In the genomic region with DNA sequence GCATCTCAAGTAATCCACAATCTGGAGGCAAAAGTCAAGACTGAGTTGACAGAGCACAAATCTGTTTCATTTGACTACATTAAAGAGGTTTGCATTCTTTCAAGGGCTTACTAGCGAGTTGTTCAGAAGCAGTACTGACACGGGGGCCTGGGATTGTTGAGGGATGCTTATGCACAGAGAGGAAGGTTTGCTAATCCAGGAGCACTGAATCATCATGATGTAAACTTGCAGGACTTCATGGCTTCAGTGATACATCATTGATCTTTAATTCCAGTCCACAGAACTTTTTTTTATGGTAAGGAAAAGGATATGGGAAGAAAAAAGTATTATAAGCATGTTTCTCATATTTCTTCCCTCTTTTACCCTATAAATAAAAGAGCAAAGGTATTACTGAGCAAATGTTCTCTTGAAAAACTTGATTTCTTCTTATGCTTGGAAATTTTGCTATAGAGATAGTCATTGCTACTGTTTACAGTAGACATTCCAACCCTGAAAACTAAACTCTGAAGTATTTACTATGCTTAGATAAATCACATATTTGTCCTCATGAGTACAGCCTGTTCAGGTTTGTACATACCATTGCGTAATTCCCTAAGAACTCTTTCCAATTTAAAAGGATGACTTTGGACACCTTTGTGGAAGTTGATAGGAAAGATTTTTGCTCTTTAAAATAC, we compare ENCODE assay signal across 13 cellular contexts.
DNase-seq lines count a peak whose midpoint lies in the region; ATAC-seq, FAIRE-seq and TF ChIP-seq lines count a peak whose summit lies in the region.
"Had no signal": no experiment of that assay in that cellular context is flagged by ENCODE, and none has a peak within 500 bp of the region (broad histone marks: within the 10 kb centered on the region; RNA-seq: fewer than 3 reads in every experiment).

No MANE protein-coding gene starts in this region.

- H3K4me1 Mint-ChIP-seq in CD8-positive, alpha-beta T cell (ENCODE audit: low read depth): no peaks in the 10 kb centered on the region
- H3K4me1 Mint-ChIP-seq: memory B cell had no signal

- no peak for TF ChIP-seq CTCF in AG09309 (IDR thresholded peaks at IDR 0.05; ENCODE audit: control insufficient read depth, insufficient read depth, low read depth, low read length, missing control alignments)
- no peak for TF ChIP-seq CTCF in H1 (IDR thresholded peaks at IDR 0.05; ENCODE audit: control extremely low read depth in 1 of 3, insufficient read depth in 1 of 3, low read depth in 1 of 3, low read length in 3 of 3)
- no peak for TF ChIP-seq CTCF in omental fat pad (IDR thresholded peaks at IDR 0.05)
- no peak for TF ChIP-seq CTCF in CD8-positive, alpha-beta T cell (IDR thresholded peaks at IDR 0.05)

- no peak overlapping the region for H2BK5ac ChIP-seq in H1 (ENCODE audit: low read depth, low read length)

- no peak for FAIRE-seq in H1 (lab: Jason Lieb, UNC)

- no peak for TF ChIP-seq EP300 in H1 (IDR thresholded peaks at IDR 0.05; ENCODE audit: borderline replicate concordance in 1 of 2, low read depth in 2 of 2, low read length in 2 of 2)

- no peaks in the 10 kb centered on the region for H3K4me1 ChIP-seq in H1 (replicated peaks in 1 of 4; ENCODE audit: control insufficient read depth in 3 of 4, insufficient read depth in 4 of 4, low read length in 3 of 4)
- H3K4me1 ChIP-seq in CD8-positive, alpha-beta T cell (ENCODE audit: insufficient read depth, low read length): no peaks in the 10 kb centered on the region

- H3K4me3 Mint-ChIP-seq in CD8-positive, alpha-beta T cell: no peak overlapping the region
- H3K4me3 Mint-ChIP-seq: dendritic cell treated with granulocyte-macrophage colony-stimulating factor and Interleukin-4, amounts not matched to agents 40 ng/mL and 50 ng/mL, for 4 days; memory B cell had no signal

- H4K8ac ChIP-seq in H1 (ENCODE audit: extremely low read depth, insufficient read depth, low read length): no peak overlapping the region

- H3K36me3 ChIP-seq in H1 (ENCODE audit: control insufficient read depth in 2 of 4, insufficient read depth in 4 of 4, low read length in 3 of 4): no peaks in the 10 kb centered on the region; a peak in 1 of 8 replicates
- H3K36me3 ChIP-seq in CD8-positive, alpha-beta T cell (ENCODE audit: insufficient read depth, low read length): no peaks in the 10 kb centered on the region
- H3K36me3 ChIP-seq: vagina had no signal

- intact Hi-C loops in CD8-positive, alpha-beta T cell (cut with DNase I, micrococcal nuclease): no loop called here

- CTCF ChIA-PET in H1 (lab: Charles Lee; ENCODE audit: partially characterized antibody): no interaction called here
- CTCF ChIA-PET in CD8-positive, alpha-beta T cell (lab: Charles Lee): no interaction called here

- POLR2A ChIA-PET in H1 (lab: Charles Lee; ENCODE audit: partially characterized antibody): no interaction called here
- POLR2A ChIA-PET in CD8-positive, alpha-beta T cell (lab: Charles Lee): interaction anchor here (0.7 kb wide), 1 partner anchor 999 kb away, joined by 3 read pairs; no protein-coding TSS in a partner anchor

- no peak overlapping the region for H3K27ac Mint-ChIP-seq in CD8-positive, alpha-beta T cell
- H3K27ac Mint-ChIP-seq: dendritic cell treated with granulocyte-macrophage colony-stimulating factor and Interleukin-4, amounts not matched to agents 40 ng/mL and 50 ng/mL, for 4 days; memory B cell had no signal

- no peak overlapping the region for H2BK20ac ChIP-seq in H1 (ENCODE audit: low read length)

- TF ChIP-seq RAD21 in H1 (IDR thresholded peaks at IDR 0.05 in 1 of 2, conservative IDR thresholded peaks at IDR 0.05 in 1 of 2; ENCODE audit: low read depth in 2 of 2, low read length in 2 of 2): no peak

- no peak overlapping the region for H3K14ac ChIP-seq in H1 (ENCODE audit: insufficient read length)

- no peak overlapping the region for H3K23ac ChIP-seq in H1 (ENCODE audit: insufficient read length)

- H2BK120ac ChIP-seq in H1 (replicated peaks; ENCODE audit: low read depth, low read length): no peak overlapping the region

- H3K4ac ChIP-seq in H1 (replicated peaks; ENCODE audit: insufficient read length, low read depth, low read length): no peak overlapping the region

- no peak overlapping the region for H3K27ac ChIP-seq in H1 (ENCODE audit: low read depth, low read length)
- H3K27ac ChIP-seq in CD8-positive, alpha-beta T cell (ENCODE audit: low read depth, low read length): no peak overlapping the region
- H3K27ac ChIP-seq: vagina had no signal

- no peak overlapping the region for H3K56ac ChIP-seq in H1 (replicated peaks; ENCODE audit: insufficient read length, low read depth, low read length)

- H4K91ac ChIP-seq in H1 (replicated peaks; ENCODE audit: insufficient read length, low read length): no peak overlapping the region

- H2AK5ac ChIP-seq in H1 (ENCODE audit: low read depth, low read length): no peak overlapping the region

- no peaks in the 10 kb centered on the region for H3K79me2 ChIP-seq in H1 (ENCODE audit: control insufficient read depth in 1 of 2, insufficient read depth in 2 of 2, low read length in 2 of 2)

- no peak overlapping the region for H3K4me3 ChIP-seq in AG09309 (ENCODE audit: control insufficient read depth, low read depth, low read length)
- no peak overlapping the region for H3K4me3 ChIP-seq in H1 (ENCODE audit: extremely low read depth in 1 of 4, insufficient read depth in 2 of 4, low read depth in 3 of 4, low read length in 4 of 4)
- no peak overlapping the region for H3K4me3 ChIP-seq in CD8-positive, alpha-beta T cell (ENCODE audit: low read depth, low read length)
- H3K4me3 ChIP-seq: vagina had no signal

- TF ChIP-seq POLR2A in H1 (IDR thresholded peaks at IDR 0.05; ENCODE audit: control extremely low read depth in 1 of 2, low read depth in 2 of 2, low read length in 2 of 2): no peak

- H3K36me3 Mint-ChIP-seq in CD8-positive, alpha-beta T cell: no peaks in the 10 kb centered on the region

- H3K27me3 Mint-ChIP-seq in CD8-positive, alpha-beta T cell (ENCODE audit: low read depth): peaks cover 2% of the 10 kb centered on the region
- H3K27me3 Mint-ChIP-seq: dendritic cell treated with granulocyte-macrophage colony-stimulating factor and Interleukin-4, amounts not matched to agents 40 ng/mL and 50 ng/mL, for 4 days had no signal

- no peaks in the 10 kb centered on the region for H3K79me1 ChIP-seq in H1 (ENCODE audit: low read depth, low read length)

- H3K27me3 ChIP-seq in H1 (replicated peaks in 1 of 4; ENCODE audit: control insufficient read depth in 3 of 4, extremely low read depth in 1 of 4, insufficient read depth in 3 of 4, low read length in 3 of 4): no peaks in the 10 kb centered on the region
- H3K27me3 ChIP-seq in CD8-positive, alpha-beta T cell (ENCODE audit: insufficient read depth, low read length): peaks cover 4% of the 10 kb centered on the region
- H3K27me3 ChIP-seq: vagina had no signal

- no peak overlapping the region for H2AFZ ChIP-seq in H1 (ENCODE audit: low read length)

- H2BK15ac ChIP-seq in H1 (ENCODE audit: low read length): no peak overlapping the region

- H3K18ac ChIP-seq in H1 (ENCODE audit: extremely low read depth, low read length): no peak overlapping the region

- peak; percentile 93 for ATAC-seq in omental fat pad (ENCODE audit: low FRiP score)
- no peak for ATAC-seq in CD8-positive, alpha-beta T cell

- H3K9me3 Mint-ChIP-seq in CD8-positive, alpha-beta T cell: peaks cover 11% of the 10 kb centered on the region

- H4K20me1 ChIP-seq in H1 (replicated peaks in 1 of 2; ENCODE audit: control insufficient read depth in 1 of 2, insufficient read depth in 2 of 2, low read length in 2 of 2): no peaks in the 10 kb centered on the region

- H4K5ac ChIP-seq in H1 (ENCODE audit: insufficient read length, low read depth, low read length): no peak overlapping the region

- H2BK12ac ChIP-seq in H1 (ENCODE audit: low read depth, low read length): no peak overlapping the region

- no peak overlapping the region for H3K9ac ChIP-seq in H1 (replicated peaks in 1 of 4; ENCODE audit: extremely low read depth in 1 of 4, low read depth in 3 of 4, low read length in 3 of 4)

- peaks cover 5 to 19% of the 10 kb centered on the region in 2 experiments; a peak in 2 of 4 replicates for H3K9me3 ChIP-seq in H1 (ENCODE audit: insufficient read depth in 2 of 2, low read depth in 1 of 2, low read length in 1 of 2)
- H3K9me3 ChIP-seq in CD8-positive, alpha-beta T cell (ENCODE audit: low read length): no peaks in the 10 kb centered on the region
- H3K9me3 ChIP-seq: vagina had no signal

- no peak overlapping the region for H3K4me2 ChIP-seq in H1 (ENCODE audit: insufficient read depth in 1 of 2, low read depth in 2 of 2, low read length in 2 of 2)

- H3K23me2 ChIP-seq in H1 (ENCODE audit: low read depth, low read length): no peaks in the 10 kb centered on the region

- 81% methylated on average over 3 of the region's 3 CpGs; no CpG with 5 or more reads in 1 of the 2 experiments for WGBS in H1 (ENCODE audit: extremely low coverage in 1 of 2, insufficient coverage in 1 of 2, insufficient read length in 1 of 2, insufficient replicate concordance in 2 of 2, low coverage in 1 of 2, low lambda C conversion rate in 2 of 2, missing lambda C conversion rate in 1 of 2), 2 experiments

- peak; percentile 78 for DNase-seq in AG09309 (ENCODE audit: low read depth)
- peak; percentile 22 for DNase-seq in LoVo (ENCODE audit: low spot score)
- no peak for DNase-seq in H1 (ENCODE audit: low read depth in 1 of 2, low spot score in 2 of 2)
- DNase-seq in omental fat pad (ENCODE audit: low spot score): no peak
- DNase-seq in activated effector memory CD4-positive, alpha-beta T cell treated with Interleukin-2 at 50 U/mL for 16 hours: no peak
- no peak for DNase-seq in cortex of kidney (lab: John Stamatoyannopoulos, UW)
- DNase-seq in CD8-positive, alpha-beta T cell: no peak
- no peak for DNase-seq in stimulated activated CD4-positive, alpha-beta T cell treated with anti-CD3 and anti-CD28 coated beads, Interleukin-12 subunit alpha, Interleukin-12 subunit beta, amount 100 ng/mL, for 4 hours
- DNase-seq: COR-L47; stimulated activated CD4-positive, alpha-beta T cell treated with anti-CD3 and anti-CD28 coated beads, Interleukin-4, amount 100 ng/mL, for 1 hour had no signal

TF ChIP-seq in H1, 55 proteins besides CTCF, POLR2A, EP300 and RAD21:
- no peak for TF ChIP-seq JUND (IDR thresholded peaks at IDR 0.05; ENCODE audit: low read length)
- peak; percentile 44; the same call in 1 of the 2 replicates for TF ChIP-seq CEBPB (IDR thresholded peaks at IDR 0.05; ENCODE audit: low read depth, low read length)

Comparison
In these comparisons a context has a peak if more than half of its experiments do, and no peak if none do; other contexts are left out.
1. DNase-seq: peak in AG09309 (single experiment) and LoVo (single experiment); none in H1 (0 of 2), omental fat pad (single experiment), activated effector memory CD4-positive, alpha-beta T cell treated with Interleukin-2 at 50 U/mL for 16 hours (single experiment), cortex of kidney (single experiment), CD8-positive, alpha-beta T cell (0 of 7) and stimulated activated CD4-positive, alpha-beta T cell treated with anti-CD3 and anti-CD28 coated beads, Interleukin-12 subunit alpha, Interleukin-12 subunit beta, amount 100 ng/mL, for 4 hours (single experiment).